ENCODE assay signal across 25 cellular contexts in the genomic region with DNA sequence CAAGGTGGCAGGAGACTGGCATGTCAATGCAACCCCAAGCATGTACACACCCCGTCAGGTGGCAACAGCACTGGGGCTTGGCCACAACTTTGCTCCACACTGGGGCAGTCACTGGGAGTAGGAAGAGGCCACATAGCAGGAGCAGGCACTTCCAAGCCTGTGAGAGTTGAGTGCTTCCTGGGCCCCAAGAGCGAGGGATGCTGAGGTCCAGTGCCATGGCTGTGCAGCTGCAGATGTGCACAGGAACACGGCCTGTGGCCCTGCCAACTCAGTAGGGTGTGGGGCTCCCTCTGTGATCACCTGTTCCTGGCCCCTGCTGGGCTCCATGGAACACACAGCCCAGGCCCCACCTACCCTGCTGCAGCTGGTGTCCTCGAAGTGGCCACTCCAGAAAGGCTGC.
"Had no signal": no experiment of that assay in that cellular context is flagged by ENCODE, and none has a peak within 500 bp of the region (broad histone marks: within the 10 kb centered on the region; RNA-seq: fewer than 3 reads in every experiment).

No MANE protein-coding gene starts in this region.

- H3K4me3 ChIP-seq: colonic mucosa, esophagus muscularis mucosa, gastroesophageal sphincter, heart left ventricle, hepatocyte, left ventricle myocardium inferior, lower lobe of right lung, mucosa of descending colon had no signal

- H3K36me3 Mint-ChIP-seq: immature natural killer cell, mesothelial cell of epicardium had no signal

- DNase-seq: colonic mucosa; cortex of kidney; effector CD8-positive, alpha-beta T cell; effector memory CD8-positive, alpha-beta T cell; endodermal cell; erythroblast; foreskin keratinocyte; hypothalamus; immature natural killer cell; islet precursor cell; kidney; kidney glomerular epithelial cell; left colon; left ventricle myocardium inferior; lower lobe of right lung; mesenchymal stem cell; mucosa of descending colon had no signal

- H3K4me1 ChIP-seq: colonic mucosa, esophagus muscularis mucosa, foreskin keratinocyte, gastroesophageal sphincter, heart left ventricle, left ventricle myocardium inferior, lower lobe of right lung had no signal

- H3K27me3 ChIP-seq: colonic mucosa, esophagus muscularis mucosa, foreskin keratinocyte, heart left ventricle, hepatocyte had no signal

- H3K27ac Mint-ChIP-seq: dendritic cell treated with granulocyte-macrophage colony-stimulating factor and Interleukin-4, amounts not matched to agents 40 ng/mL and 50 ng/mL, for 4 days; effector memory CD8-positive, alpha-beta T cell; endodermal cell; immature natural killer cell; mesothelial cell of epicardium had no signal

- H3K9me3 ChIP-seq: colonic mucosa, esophagus muscularis mucosa, gastroesophageal sphincter, heart left ventricle, left ventricle myocardium inferior, lower lobe of right lung, mucosa of descending colon had no signal

- H3K4me1 Mint-ChIP-seq: endodermal cell, immature natural killer cell, mesothelial cell of epicardium had no signal

- H3K27ac ChIP-seq: colonic mucosa, epithelial cell of prostate, esophagus muscularis mucosa, foreskin keratinocyte, gastroesophageal sphincter, heart left ventricle, hepatocyte, left ventricle myocardium inferior, lower lobe of right lung had no signal

- ATAC-seq: effector memory CD8-positive, alpha-beta T cell; foreskin keratinocyte; gastroesophageal sphincter; left colon; left lobe of liver; mucosa of descending colon had no signal

- H3K27me3 Mint-ChIP-seq: dendritic cell treated with granulocyte-macrophage colony-stimulating factor and Interleukin-4, amounts not matched to agents 40 ng/mL and 50 ng/mL, for 4 days; effector memory CD8-positive, alpha-beta T cell had no signal

- H3K36me3 ChIP-seq: colonic mucosa, esophagus muscularis mucosa, gastroesophageal sphincter, heart left ventricle, left ventricle myocardium inferior, lower lobe of right lung had no signal

- H3K9me3 Mint-ChIP-seq: dendritic cell treated with granulocyte-macrophage colony-stimulating factor and Interleukin-4, amounts not matched to agents 40 ng/mL and 50 ng/mL, for 4 days; endodermal cell; mesothelial cell of epicardium had no signal

- H3K4me3 Mint-ChIP-seq: dendritic cell treated with granulocyte-macrophage colony-stimulating factor and Interleukin-4, amounts not matched to agents 40 ng/mL and 50 ng/mL, for 4 days; effector memory CD8-positive, alpha-beta T cell; endodermal cell; immature natural killer cell; mesothelial cell of epicardium had no signal
